Comparison of ENCODE assay signal across 1 cellular context in genomic region chr12:124745891-124746570, GRCh38.
A peak's percentile ranks its signal among the peaks of the same experiment; 100 is the strongest.
TF ChIP-seq lines count a peak whose summit lies in the region.

No MANE protein-coding gene starts in this region.

TF ChIP-seq in SK-N-SH treated with all-trans-retinoic acid at 6 μM for 48 hours, 23 proteins besides CTCF, POLR2A, EP300 and RAD21 (continued from another document):
- TF ChIP-seq PATZ1 (CRISPR knock-in tag; IDR thresholded peaks at IDR 0.05; ENCODE audit: borderline replicate concordance), result peak; percentile 75; the same call in 1 of the 2 replicates
